In genomic region chr14:92106095-92106937, GRCh38 we compare ENCODE assay signal across 8 cellular contexts. TPM values are rescaled to one million over a fixed set of nuclear protein-coding genes. Genes with fewer than 3 reads are reported as not detected.
DNase-seq lines count a peak whose midpoint lies in the region; ATAC-seq lines count a peak whose summit lies in the region.

Gene ATXN3, minus strand, starts transcription at chr14:92106582. Its CDS starts 30 bp downstream, at chr14:92106552.

- H3K27ac Mint-ChIP-seq in effector memory CD8-positive, alpha-beta T cell = peak within 1 kb of the TSS; percentile 91
- peak within 1 kb of the TSS; percentile 88 for H3K27ac Mint-ChIP-seq in memory B cell

- H3K9me3 Mint-ChIP-seq in effector memory CD8-positive, alpha-beta T cell = no peaks in the 10 kb centered on the region
- H3K9me3 Mint-ChIP-seq in memory B cell = no peaks in the 10 kb centered on the region

- peaks cover 7% of the 10 kb centered on the region for H3K36me3 Mint-ChIP-seq in effector memory CD8-positive, alpha-beta T cell (ENCODE audit: insufficient read depth)
- H3K36me3 Mint-ChIP-seq in memory B cell = peaks cover 2% of the 10 kb centered on the region

- ATAC-seq in GM19468 (IDR thresholded peaks at IDR 0.05; ENCODE audit: extremely low read depth, unreplicated experiment) (peak; percentile 60), memory B cell (ENCODE audit: low read depth) (peak; percentile 93)
- ATAC-seq in effector memory CD8-positive, alpha-beta T cell (replicated peaks) = peak; percentile 93

- peaks cover 18 to 19% of the 10 kb centered on the region in 2 donors for H3K4me1 Mint-ChIP-seq in effector memory CD8-positive, alpha-beta T cell (ENCODE audit: low read depth in 2 of 2)
- peaks cover 32% of the 10 kb centered on the region for H3K4me1 Mint-ChIP-seq in memory B cell

- POLR2A ChIA-PET in activated CD8-positive, alpha-beta memory T cell treated with anti-CD3 and anti-CD28 coated beads for 36 hours (lab: Charles Lee) = interaction anchor here (0.6 to 1.9 kb wide), 5 partner anchors 16 to 66 kb away, joined by 3 to 15 read pairs (median 5); partner anchors contain the start of genes CPSF2, NDUFB1 and TRIP11

- H3K4me3 Mint-ChIP-seq in effector memory CD8-positive, alpha-beta T cell = peak within 1 kb of the TSS; percentile 89 to 92
- H3K4me3 Mint-ChIP-seq in memory B cell = peak within 1 kb of the TSS; percentile 99

- DNase-seq in COR-L47 (lab: John Stamatoyannopoulos, UW) (peak; percentile 100), HT-29 (ENCODE audit: low spot score) (peak; percentile 90), memory B cell (ENCODE audit: low spot score in 2 of 2) (peak; percentile 80 to 89)
- peak; percentile 95 for DNase-seq in NK-92 treated with Interleukin-12 subunit alpha and Interleukin-12 subunit beta, amount 100 ng/mL, for 24 hours (lab: John Stamatoyannopoulos, UW)
- peak; percentile 88 to 92 (median 88) for DNase-seq in effector memory CD8-positive, alpha-beta T cell
- peak; percentile 91 for DNase-seq in stimulated activated CD8-positive, alpha-beta memory T cell treated with anti-CD3 and anti-CD28 coated beads, Interleukin-12 subunit alpha, Interleukin-12 subunit beta, amount 100 ng/mL, for 24 hours (ENCODE audit: extremely low read depth)

- H3K27me3 Mint-ChIP-seq in effector memory CD8-positive, alpha-beta T cell = no peaks in the 10 kb centered on the region
- H3K27me3 Mint-ChIP-seq in memory B cell = no peaks in the 10 kb centered on the region

- CTCF ChIA-PET in activated CD8-positive, alpha-beta memory T cell treated with anti-CD3 and anti-CD28 coated beads for 36 hours (lab: Charles Lee) = interaction anchor here (0.6 to 2.4 kb wide), 7 partner anchors 8 to 66 kb away, joined by 3 to 36 read pairs (median 4); partner anchors contain the start of genes CPSF2, NDUFB1 and TRIP11

RNA-seq across cellular contexts. Expression of gene ATXN3, which starts in this region (rescaled TPM):
- total RNA-seq in HT-29 (2014; rRNA removed; shearing (Covaris generic)) = 7.5 and 13.7 TPM in 2 replicates
- 10 to 100 TPM; 28.6 to 32.8 TPM for total RNA-seq in activated CD8-positive, alpha-beta memory T cell treated with anti-CD3 and anti-CD28 coated beads for 36 hours

Comparison
In these comparisons a context has a peak if more than half of its experiments do, and no peak if none do; other contexts are left out.
1. Peak in every context shown above with its lines: DNase-seq and ATAC-seq.